18 cellular contexts compared by ENCODE assay signal in genomic region chr17:80311216-80311827, GRCh38. TPM values are rescaled to one million over a fixed set of nuclear protein-coding genes. Genes with fewer than 3 reads are reported as not detected.
DNase-seq lines count a peak whose midpoint lies in the region; ATAC-seq and TF ChIP-seq lines count a peak whose summit lies in the region.
"Had no signal": no experiment of that assay in that cellular context is flagged by ENCODE, and none has a peak within 500 bp of the region (broad histone marks: within the 10 kb centered on the region; RNA-seq: fewer than 3 reads in every experiment).

No MANE protein-coding gene starts in this region.

- no peak overlapping the region for H3K27ac ChIP-seq in dorsolateral prefrontal cortex
- H3K27ac ChIP-seq: C4-2B had no signal

- DNase-seq in activated effector memory CD4-positive, alpha-beta T cell treated with anti-CD3 and anti-CD28 coated beads, Interleukin-2, amount 50 U/mL, for 16 hours, result peak; percentile 52
- DNase-seq in activated effector memory CD4-positive, alpha-beta T cell treated with Interleukin-2 at 50 U/mL for 16 hours, result no peak
- peak; percentile 17 for DNase-seq in activated naive CD8-positive, alpha-beta T cell treated with anti-CD3 and anti-CD28 coated beads, Interleukin-2, amount 10 ng/mL, durations not matched to agents 7 days and 5 days
- DNase-seq in mesenteric fat pad (ENCODE audit: low spot score) (peak; percentile 39), 8988T (no peak), dorsolateral prefrontal cortex (no peak), NCI-H2107 treated with DMSO at 0.1 percent for 48 hours (lab: John Stamatoyannopoulos, UW; ENCODE audit: unreplicated experiment) (no peak)
- no peak for DNase-seq in stimulated activated effector memory CD8-positive, alpha-beta T cell treated with anti-CD3 and anti-CD28 coated beads, Interleukin-12 subunit alpha, Interleukin-12 subunit beta, amount 100 ng/mL, for 72 hours (ENCODE audit: low spot score in 2 of 2)
- DNase-seq: DMS 273 treated with DMSO at 0.1 percent for 48 hours, GDM1, NCI-H187 treated with DMSO at 0.1 percent for 48 hours, NCI-H2171, NCI-H446, NCI-H748 treated with DMSO at 0.1 percent for 48 hours, OCI-M1, RPMI8226 had no signal

- H3K36me3 Mint-ChIP-seq in activated naive CD8-positive, alpha-beta T cell treated with anti-CD3 and anti-CD28 coated beads, Interleukin-2, amount 10 ng/mL, durations not matched to agents 7 days and 5 days, result peaks cover 67% of the 10 kb centered on the region
- peaks cover 11% of the 10 kb centered on the region for H3K36me3 Mint-ChIP-seq in stimulated activated effector memory CD8-positive, alpha-beta T cell treated with anti-CD3 and anti-CD28 coated beads, Interleukin-12 subunit alpha, Interleukin-12 subunit beta, amount 100 ng/mL, for 72 hours

- no peak overlapping the region for H3K27ac Mint-ChIP-seq in activated naive CD8-positive, alpha-beta T cell treated with anti-CD3 and anti-CD28 coated beads, Interleukin-2, amount 10 ng/mL, durations not matched to agents 7 days and 5 days
- peak overlapping the region; percentile 90 for H3K27ac Mint-ChIP-seq in stimulated activated effector memory CD8-positive, alpha-beta T cell treated with anti-CD3 and anti-CD28 coated beads, Interleukin-12 subunit alpha, Interleukin-12 subunit beta, amount 100 ng/mL, for 72 hours
- H3K27ac Mint-ChIP-seq: GM23338 had no signal

- intact Hi-C loops in dorsolateral prefrontal cortex (cut with DNase I), result no loop called here

- ATAC-seq in activated naive CD8-positive, alpha-beta T cell treated with anti-CD3 and anti-CD28 coated beads, Interleukin-2, amount 10 ng/mL, durations not matched to agents 7 days and 5 days (ENCODE audit: low read depth), result no peak
- ATAC-seq in stimulated activated effector memory CD8-positive, alpha-beta T cell treated with anti-CD3 and anti-CD28 coated beads, Interleukin-12 subunit alpha, Interleukin-12 subunit beta, amount 100 ng/mL, for 72 hours, result no peak
- ATAC-seq: GM23338 had no signal

- TF ChIP-seq CTCF in dorsolateral prefrontal cortex (IDR thresholded peaks at IDR 0.05 in 54 of 56, conservative IDR thresholded peaks at IDR 0.05 in 2 of 56; ENCODE audit: low read depth in 1 of 56, partially characterized antibody in 56 of 56), result no peak

- H3K4me3 Mint-ChIP-seq in activated naive CD8-positive, alpha-beta T cell treated with anti-CD3 and anti-CD28 coated beads, Interleukin-2, amount 10 ng/mL, durations not matched to agents 7 days and 5 days, result no peak overlapping the region
- no peak overlapping the region for H3K4me3 Mint-ChIP-seq in stimulated activated effector memory CD8-positive, alpha-beta T cell treated with anti-CD3 and anti-CD28 coated beads, Interleukin-12 subunit alpha, Interleukin-12 subunit beta, amount 100 ng/mL, for 72 hours
- H3K4me3 Mint-ChIP-seq: GM23338 had no signal

- no peaks in the 10 kb centered on the region for H3K9me3 Mint-ChIP-seq in activated naive CD8-positive, alpha-beta T cell treated with anti-CD3 and anti-CD28 coated beads, Interleukin-2, amount 10 ng/mL, durations not matched to agents 7 days and 5 days
- H3K9me3 Mint-ChIP-seq in stimulated activated effector memory CD8-positive, alpha-beta T cell treated with anti-CD3 and anti-CD28 coated beads, Interleukin-12 subunit alpha, Interleukin-12 subunit beta, amount 100 ng/mL, for 72 hours, result no peaks in the 10 kb centered on the region

- no peak overlapping the region for H3K4me3 ChIP-seq in dorsolateral prefrontal cortex
- H3K4me3 ChIP-seq: GM23338 had no signal

- POLR2A ChIA-PET in activated naive CD8-positive, alpha-beta T cell treated with anti-CD3 and anti-CD28 coated beads, Interleukin-2, amount 10 ng/mL, durations not matched to agents 7 days and 5 days (lab: Charles Lee), result no interaction called here

- H3K27me3 Mint-ChIP-seq in activated naive CD8-positive, alpha-beta T cell treated with anti-CD3 and anti-CD28 coated beads, Interleukin-2, amount 10 ng/mL, durations not matched to agents 7 days and 5 days, result no peaks in the 10 kb centered on the region

- no peaks in the 10 kb centered on the region for H3K27me3 ChIP-seq in dorsolateral prefrontal cortex

- H3K4me1 Mint-ChIP-seq in activated naive CD8-positive, alpha-beta T cell treated with anti-CD3 and anti-CD28 coated beads, Interleukin-2, amount 10 ng/mL, durations not matched to agents 7 days and 5 days, result peaks cover 11% of the 10 kb centered on the region
- peaks cover 31% of the 10 kb centered on the region for H3K4me1 Mint-ChIP-seq in stimulated activated effector memory CD8-positive, alpha-beta T cell treated with anti-CD3 and anti-CD28 coated beads, Interleukin-12 subunit alpha, Interleukin-12 subunit beta, amount 100 ng/mL, for 72 hours
- H3K4me1 Mint-ChIP-seq: GM23338 had no signal

RNA-seq across cellular contexts. Expression of gene RNF213, which starts 50.7 kb away (rescaled TPM):
- total RNA-seq in activated naive CD8-positive, alpha-beta T cell treated with anti-CD3 and anti-CD28 coated beads, Interleukin-2, amount 10 ng/mL, durations not matched to agents 7 days and 5 days, result 100 to 1,000 TPM; 488 TPM
- total RNA-seq in mesenteric fat pad, result 168 TPM
- 100 to 1,000 TPM in 11 of 120 experiments, 10 to 100 TPM in 109; 39.0 to 137 (median 70.6) TPM for total RNA-seq in dorsolateral prefrontal cortex

Comparison
In these comparisons a context has a peak if more than half of its experiments do, and no peak if none do; other contexts are left out.
1. DNase-seq: peak in activated effector memory CD4-positive, alpha-beta T cell treated with anti-CD3 and anti-CD28 coated beads, Interleukin-2, amount 50 U/mL, for 16 hours (single experiment), activated naive CD8-positive, alpha-beta T cell treated with anti-CD3 and anti-CD28 coated beads, Interleukin-2, amount 10 ng/mL, durations not matched to agents 7 days and 5 days (single experiment) and mesenteric fat pad (single experiment); none in activated effector memory CD4-positive, alpha-beta T cell treated with Interleukin-2 at 50 U/mL for 16 hours (single experiment), stimulated activated effector memory CD8-positive, alpha-beta T cell treated with anti-CD3 and anti-CD28 coated beads, Interleukin-12 subunit alpha, Interleukin-12 subunit beta, amount 100 ng/mL, for 72 hours (0 of 2), 8988T (single experiment), dorsolateral prefrontal cortex (0 of 10) and NCI-H2107 treated with DMSO at 0.1 percent for 48 hours (single experiment).